Comparison of ENCODE assay signal across 9 cellular contexts in genomic region chr3:128226794-128227399, GRCh38.
DNase-seq lines count a peak whose midpoint lies in the region; ATAC-seq and TF ChIP-seq lines count a peak whose summit lies in the region.
"Had no signal": no experiment of that assay in that cellular context is flagged by ENCODE, and none has a peak within 500 bp of the region (broad histone marks: within the 10 kb centered on the region; RNA-seq: fewer than 3 reads in every experiment).

No MANE protein-coding gene starts in this region.

- H3K4me1 Mint-ChIP-seq in activated CD8-positive, alpha-beta memory T cell treated with anti-CD3 and anti-CD28 coated beads, Interleukin-2, amount 10 ng/mL, durations not matched to agents 7 days and 5 days: no peaks in the 10 kb centered on the region

- H3F3A ChIP-seq in DOHH2 (ENCODE audit: control insufficient read depth, insufficient read depth): no peaks in the 10 kb centered on the region

- CTCF ChIA-PET in activated CD8-positive, alpha-beta memory T cell treated with anti-CD3 and anti-CD28 coated beads, Interleukin-2, amount 10 ng/mL, durations not matched to agents 7 days and 5 days (lab: Charles Lee): interaction anchor here (0.8 to 1.6 kb wide), 7 partner anchors 22 to 391 kb away, joined by 3 to 5 read pairs (median 3); partner anchors contain the start of gene RUVBL1

- no peak overlapping the region for H3K27ac Mint-ChIP-seq in activated CD8-positive, alpha-beta memory T cell treated with anti-CD3 and anti-CD28 coated beads, Interleukin-2, amount 10 ng/mL, durations not matched to agents 7 days and 5 days

- no peaks in the 10 kb centered on the region for H3K4me1 ChIP-seq in DOHH2 (ENCODE audit: control insufficient read depth, low read length)

- peaks cover 6% of the 10 kb centered on the region for H3K9me3 Mint-ChIP-seq in activated CD8-positive, alpha-beta memory T cell treated with anti-CD3 and anti-CD28 coated beads, Interleukin-2, amount 10 ng/mL, durations not matched to agents 7 days and 5 days (ENCODE audit: low read depth)

- H3K36me3 ChIP-seq in DOHH2 (ENCODE audit: control insufficient read depth, low read length): no peaks in the 10 kb centered on the region
- H3K36me3 ChIP-seq: SJSA1 had no signal

- peaks cover 4% of the 10 kb centered on the region; the same call in 1 of the 2 replicates for H3K9me3 ChIP-seq in DOHH2 (ENCODE audit: control insufficient read depth, insufficient read depth, low read length)
- H3K9me3 ChIP-seq: SJSA1 had no signal

- H3K9me2 ChIP-seq in DOHH2 (replicated peaks; ENCODE audit: control insufficient read depth, low read length): no peaks in the 10 kb centered on the region

- no peaks in the 10 kb centered on the region for H3K27me3 Mint-ChIP-seq in activated CD8-positive, alpha-beta memory T cell treated with anti-CD3 and anti-CD28 coated beads, Interleukin-2, amount 10 ng/mL, durations not matched to agents 7 days and 5 days

- H3K36me3 Mint-ChIP-seq in activated CD8-positive, alpha-beta memory T cell treated with anti-CD3 and anti-CD28 coated beads, Interleukin-2, amount 10 ng/mL, durations not matched to agents 7 days and 5 days: peaks cover 15% of the 10 kb centered on the region

- intact Hi-C loops in posterior cingulate gyrus (cut with DNase I): loop anchor here (10.0 kb wide), 1 partner anchor 268 kb away; the partner anchor contains the start of gene GATA2

- no peak overlapping the region for H3K4me3 Mint-ChIP-seq in activated CD8-positive, alpha-beta memory T cell treated with anti-CD3 and anti-CD28 coated beads, Interleukin-2, amount 10 ng/mL, durations not matched to agents 7 days and 5 days

- H3K27ac ChIP-seq in DOHH2 (ENCODE audit: low read depth, low read length): no peak overlapping the region
- H3K27ac ChIP-seq: SJSA1 had no signal

- DNase-seq in HuH-7.5 (ENCODE audit: low spot score) (peak; percentile 71), fibroblast of the aortic adventitia (ENCODE audit: low read depth) (peak; percentile 33), posterior cingulate gyrus (peak in 8 of 10 donors; percentile 11 to 88 (median 46)), omental fat pad (ENCODE audit: low spot score) (no peak), MV-4-11 (lab: John Stamatoyannopoulos, UW) (no peak), GDM1 (lab: John Stamatoyannopoulos, UW) (no peak)
- no peak for DNase-seq in activated CD8-positive, alpha-beta memory T cell treated with anti-CD3 and anti-CD28 coated beads, Interleukin-2, amount 10 ng/mL, durations not matched to agents 7 days and 5 days

- H3K79me2 ChIP-seq in DOHH2 (ENCODE audit: control insufficient read depth, low read length): peaks cover 8% of the 10 kb centered on the region

- no peaks in the 10 kb centered on the region for H3K27me3 ChIP-seq in DOHH2 (ENCODE audit: control insufficient read depth, low read length)
- H3K27me3 ChIP-seq: SJSA1 had no signal

- TF ChIP-seq CTCF in DOHH2 (IDR thresholded peaks at IDR 0.05; ENCODE audit: low read depth, low read length, poor library complexity, severe bottlenecking) (peak; percentile 88), fibroblast of the aortic adventitia (IDR thresholded peaks at IDR 0.05; ENCODE audit: insufficient read depth, low read length) (peak; percentile 85), omental fat pad (IDR thresholded peaks at IDR 0.05) (no peak)

- peaks cover 7% of the 10 kb centered on the region for H4K20me1 ChIP-seq in DOHH2 (ENCODE audit: control insufficient read depth, insufficient read depth, low read depth, low read length)

- H3K4me3 ChIP-seq in DOHH2 (ENCODE audit: low read length) (no peak overlapping the region), fibroblast of the aortic adventitia (ENCODE audit: low read depth, low read length) (no peak overlapping the region)
- H3K4me3 ChIP-seq: SJSA1 had no signal

- ATAC-seq in activated CD8-positive, alpha-beta memory T cell treated with anti-CD3 and anti-CD28 coated beads, Interleukin-2, amount 10 ng/mL, durations not matched to agents 7 days and 5 days: peak; percentile 68
- no peak for ATAC-seq in omental fat pad (ENCODE audit: low FRiP score)

- no peak overlapping the region for H3K4me2 ChIP-seq in DOHH2 (ENCODE audit: low read length)

Comparison
In these comparisons a context has a peak if more than half of its experiments do, and no peak if none do; other contexts are left out.
1. CTCF ChIP-seq: peak in DOHH2 (single experiment) and fibroblast of the aortic adventitia (single experiment); none in omental fat pad (0 of 3).
2. DNase-seq: peak in HuH-7.5 (single experiment), fibroblast of the aortic adventitia (single experiment) and posterior cingulate gyrus (8 of 10); none in activated CD8-positive, alpha-beta memory T cell treated with anti-CD3 and anti-CD28 coated beads, Interleukin-2, amount 10 ng/mL, durations not matched to agents 7 days and 5 days (single experiment), omental fat pad (single experiment), MV-4-11 (single experiment) and GDM1 (single experiment).